In the genomic region with DNA sequence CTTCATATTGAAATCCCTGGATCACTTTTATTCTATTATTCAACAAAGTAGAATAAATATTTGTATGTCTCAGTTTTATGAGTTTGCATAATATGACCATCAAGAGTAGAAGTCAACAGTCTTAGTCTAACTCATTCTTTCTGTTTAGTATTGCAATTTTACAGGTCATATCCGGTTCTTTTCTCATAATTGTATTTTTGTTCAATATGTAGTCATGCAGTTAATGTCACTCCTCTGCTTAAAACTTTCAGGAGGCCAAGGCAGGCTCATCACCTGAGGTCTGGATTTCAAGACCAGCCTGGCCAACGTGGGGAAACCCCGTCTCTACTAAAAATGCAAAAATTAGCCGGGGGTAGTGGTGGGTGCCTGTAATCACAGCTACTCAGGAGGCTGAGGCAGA, we compare ENCODE assay signal across 19 cellular contexts.
DNase-seq lines count a peak whose midpoint lies in the region; ATAC-seq and TF ChIP-seq lines count a peak whose summit lies in the region.
"Had no signal": no experiment of that assay in that cellular context is flagged by ENCODE, and none has a peak within 500 bp of the region (broad histone marks: within the 10 kb centered on the region; RNA-seq: fewer than 3 reads in every experiment).

No MANE protein-coding gene starts in this region.

- peak overlapping the region; percentile 42 for H3K27ac ChIP-seq in VCaP
- H3K27ac ChIP-seq: GM23248 had no signal

- DNase-seq in ureter (ENCODE audit: low spot score) (no peak), activated gamma-delta T cell treated with Interleukin-2 at 50 U/mL for 16 hours (no peak), NCI-H1694 treated with DMSO at 0.1 percent for 48 hours (lab: John Stamatoyannopoulos, UW) (no peak)
- DNase-seq: ACHN; BE2C; C1 segment of cervical spinal cord; CD4-positive, CD25-positive, alpha-beta regulatory T cell; CD8-positive, alpha-beta memory T cell; COR-L47; DMS 273 treated with DMSO at 0.1 percent for 48 hours; DMS53; DND-41; IMR-90 had no signal

- no peak for TF ChIP-seq CTCF in VCaP (conservative IDR thresholded peaks at IDR 0.05)

- ATAC-seq in GM19035 (IDR thresholded peaks at IDR 0.05; ENCODE audit: unreplicated experiment) (peak; percentile 56), HG03432 (IDR thresholded peaks at IDR 0.05; ENCODE audit: unreplicated experiment) (peak; percentile 55), GM19455 (IDR thresholded peaks at IDR 0.05; ENCODE audit: unreplicated experiment) (no peak)
- ATAC-seq: K562 had no signal
